ENCODE assay signal across 25 cellular contexts in genomic region chr10:106567629-106568028, GRCh38.
"Had no signal": no experiment of that assay in that cellular context is flagged by ENCODE, and none has a peak within 500 bp of the region (broad histone marks: within the 10 kb centered on the region; RNA-seq: fewer than 3 reads in every experiment).

No MANE protein-coding gene starts in this region.

- H3K27me3 ChIP-seq: neural progenitor cell, ovary, spleen, suprapubic skin, testis, transverse colon, upper lobe of right lung, uterus had no signal

- ATAC-seq: natural killer cell; psoas muscle; right cardiac atrium; sciatic nerve; stimulated activated memory B cell treated with anti-CD40 and anti-IgM and Interleukin-4, amounts not matched to agents 10 μg/mL and 1 μg/mL and 100 μg/mL, for 72 hours; stimulated activated naive CD8-positive, alpha-beta T cell treated with anti-CD3 and anti-CD28 coated beads, Interleukin-15, amount 100 ng/mL, for 72 hours; stimulated activated naive CD8-positive, alpha-beta T cell treated with anti-CD3 and anti-CD28 coated beads, Interleukin-15, Interleukin-2, amounts not matched to agents 100 U/mL and 50 U/mL, for 24 hours; upper lobe of right lung had no signal

- H2AFZ ChIP-seq: neural progenitor cell, parathyroid adenoma had no signal

- H3K4me3 ChIP-seq: neural progenitor cell, ovary, psoas muscle, skin epidermis, smooth muscle cell, spleen, suprapubic skin, testis, tibial artery, transverse colon, upper lobe of right lung, uterus had no signal

- H3K9me3 ChIP-seq: ovary, psoas muscle, spleen, suprapubic skin, testis, tibial artery, transverse colon, upper lobe of right lung, uterus had no signal

- DNase-seq: natural killer cell; ovary; psoas muscle; right cardiac atrium; spleen; stimulated activated CD4-positive, alpha-beta T cell treated with anti-CD3 and anti-CD28 coated beads, Interleukin-12 subunit alpha, Interleukin-12 subunit beta, amount 100 ng/mL, for 4 hours; stimulated activated CD4-positive, alpha-beta T cell treated with anti-CD3 and anti-CD28 coated beads, Interleukin-1b, Interleukin-23, amount 100 ng/mL, for 48 hours; stimulated activated CD4-positive, alpha-beta T cell treated with anti-CD3 and anti-CD28 coated beads, Interleukin-4, amount 100 ng/mL, for 1 hour; stimulated activated CD4-positive, alpha-beta T cell treated with anti-CD3 and anti-CD28 coated beads, Interleukin-4, amount 100 ng/mL, for 4 hours; stimulated activated CD8-positive, alpha-beta memory T cell treated with anti-CD3 and anti-CD28 coated beads, Interleukin-4, amount 100 ng/mL, for 48 hours; stimulated activated naive CD4-positive, alpha-beta T cell; stimulated activated naive CD8-positive, alpha-beta T cell treated with anti-CD3 and anti-CD28 coated beads, Interleukin-15, amount 100 ng/mL, for 72 hours; stimulated activated naive CD8-positive, alpha-beta T cell treated with anti-CD3 and anti-CD28 coated beads, Interleukin-15, Interleukin-2, amounts not matched to agents 100 U/mL and 50 U/mL, for 24 hours; testis; tibial artery; transverse colon; upper lobe of right lung; uterus had no signal

- H3K4me1 ChIP-seq: neural progenitor cell, parathyroid adenoma, psoas muscle, spleen, suprapubic skin, testis, tibial artery, transverse colon, upper lobe of right lung, uterus had no signal

- H3K79me2 ChIP-seq: parathyroid adenoma had no signal

- H3K4me2 ChIP-seq: neural progenitor cell, smooth muscle cell had no signal

- H3K27ac ChIP-seq: neural progenitor cell, ovary, parathyroid adenoma, psoas muscle, skin epidermis, spleen, suprapubic skin, testis, tibial artery, transverse colon, upper lobe of right lung, uterus had no signal

- H3K9ac ChIP-seq: neural progenitor cell, parathyroid adenoma had no signal

- H3K36me3 ChIP-seq: neural progenitor cell, ovary, spleen, suprapubic skin, tibial artery, transverse colon, upper lobe of right lung, uterus had no signal
